ENCODE assay signal across 1 cellular context in genomic region chr1:86823821-86824500, GRCh38.
TF ChIP-seq lines count a peak whose summit lies in the region.

No MANE protein-coding gene starts in this region.

TF ChIP-seq in HepG2, 621 proteins besides CTCF, POLR2A, EP300 and RAD21 (continued from another document and continues in another):
- TF ChIP-seq ZNF770 (CRISPR knock-in tag; IDR thresholded peaks at IDR 0.05) (no peak), MAFG (CRISPR knock-in tag; IDR thresholded peaks at IDR 0.05) (no peak), KDM2A (CRISPR knock-in tag; IDR thresholded peaks at IDR 0.05; ENCODE audit: borderline replicate concordance, low read depth) (no peak), ZBTB37 (CRISPR knock-in tag; IDR thresholded peaks at IDR 0.05) (no peak), ZFX (CRISPR knock-in tag; IDR thresholded peaks at IDR 0.05; ENCODE audit: low read depth) (no peak), MLLT10 (CRISPR knock-in tag; IDR thresholded peaks at IDR 0.05) (no peak), PLSCR1 (CRISPR knock-in tag; IDR thresholded peaks at IDR 0.05; ENCODE audit: borderline replicate concordance) (no peak), ZNF761 (CRISPR knock-in tag; conservative IDR thresholded peaks at IDR 0.05) (no peak), ZNF230 (CRISPR knock-in tag; IDR thresholded peaks at IDR 0.05) (no peak; the same call in 1 of the 2 replicates), BRCA1 (CRISPR knock-in tag; IDR thresholded peaks at IDR 0.05) (no peak), CSRNP2 (CRISPR knock-in tag; conservative IDR thresholded peaks at IDR 0.05; ENCODE audit: low read depth) (no peak), NR2F2 (IDR thresholded peaks at IDR 0.05; ENCODE audit: borderline replicate concordance, low read depth) (peak; percentile 82; the same call in 1 of the 2 replicates), ZNF253 (CRISPR knock-in tag; IDR thresholded peaks at IDR 0.05; ENCODE audit: borderline replicate concordance) (no peak), WIZ (CRISPR knock-in tag; IDR thresholded peaks at IDR 0.05) (no peak), FOXO4 (CRISPR knock-in tag; conservative IDR thresholded peaks at IDR 0.05) (no peak), ZNF335 (CRISPR knock-in tag; IDR thresholded peaks at IDR 0.05) (no peak), KDM3A (CRISPR knock-in tag; IDR thresholded peaks at IDR 0.05; ENCODE audit: low read depth) (0 out of 2 replicates have a peak, but pooled peaks have one; percentile 44), ZBTB34 (CRISPR knock-in tag; IDR thresholded peaks at IDR 0.05) (no peak), ATF5 (CRISPR knock-in tag; IDR thresholded peaks at IDR 0.05; ENCODE audit: low read depth) (no peak), ZNF138 (CRISPR knock-in tag; IDR thresholded peaks at IDR 0.05; ENCODE audit: low read depth) (no peak), IKZF1 (IDR thresholded peaks at IDR 0.05) (no peak), ZNF484 (CRISPR knock-in tag; IDR thresholded peaks at IDR 0.05; ENCODE audit: borderline replicate concordance, low read depth) (no peak), ARHGAP35 (CRISPR knock-in tag; IDR thresholded peaks at IDR 0.05; ENCODE audit: borderline replicate concordance) (no peak), DMAP1 (CRISPR knock-in tag; IDR thresholded peaks at IDR 0.05) (no peak), ZNF652 (CRISPR knock-in tag; IDR thresholded peaks at IDR 0.05; ENCODE audit: borderline replicate concordance, low read depth) (peak; percentile 56; the same call in 1 of the 2 replicates), PTBP1 (IDR thresholded peaks at IDR 0.05; ENCODE audit: low read depth, low read length, poor library complexity, severe bottlenecking) (no peak), HHEX (CRISPR knock-in tag; IDR thresholded peaks at IDR 0.05) (peak; percentile 74), HINFP (CRISPR knock-in tag; IDR thresholded peaks at IDR 0.05; ENCODE audit: low read depth) (no peak), ZBTB8A (CRISPR knock-in tag; IDR thresholded peaks at IDR 0.05; ENCODE audit: borderline replicate concordance, low read depth) (no peak), ZNF180 (CRISPR knock-in tag; IDR thresholded peaks at IDR 0.05; ENCODE audit: borderline replicate concordance, low read depth) (no peak), ISX (CRISPR knock-in tag; conservative IDR thresholded peaks at IDR 0.05) (no peak), REXO4 (CRISPR knock-in tag; IDR thresholded peaks at IDR 0.05; ENCODE audit: borderline replicate concordance) (no peak), ZNF207 (IDR thresholded peaks at IDR 0.05; ENCODE audit: borderline replicate concordance) (no peak), KAT2B (IDR thresholded peaks at IDR 0.05; ENCODE audit: borderline replicate concordance, low read depth, low read length) (no peak), ZNF563 (CRISPR knock-in tag; IDR thresholded peaks at IDR 0.05) (no peak), GZF1 (CRISPR knock-in tag; IDR thresholded peaks at IDR 0.05) (no peak), PHF5A (CRISPR knock-in tag; IDR thresholded peaks at IDR 0.05; ENCODE audit: low read depth, unreplicated experiment) (peak; percentile 35), ZNF784 (CRISPR knock-in tag; IDR thresholded peaks at IDR 0.05; ENCODE audit: borderline replicate concordance) (no peak), SKI (IDR thresholded peaks at IDR 0.05; ENCODE audit: partially characterized antibody) (no peak), SMC3 (IDR thresholded peaks at IDR 0.05; ENCODE audit: low read length) (no peak), MXD4 (CRISPR knock-in tag; IDR thresholded peaks at IDR 0.05) (no peak), ZNF142 (CRISPR knock-in tag; IDR thresholded peaks at IDR 0.05) (no peak)
